In the genomic region with DNA sequence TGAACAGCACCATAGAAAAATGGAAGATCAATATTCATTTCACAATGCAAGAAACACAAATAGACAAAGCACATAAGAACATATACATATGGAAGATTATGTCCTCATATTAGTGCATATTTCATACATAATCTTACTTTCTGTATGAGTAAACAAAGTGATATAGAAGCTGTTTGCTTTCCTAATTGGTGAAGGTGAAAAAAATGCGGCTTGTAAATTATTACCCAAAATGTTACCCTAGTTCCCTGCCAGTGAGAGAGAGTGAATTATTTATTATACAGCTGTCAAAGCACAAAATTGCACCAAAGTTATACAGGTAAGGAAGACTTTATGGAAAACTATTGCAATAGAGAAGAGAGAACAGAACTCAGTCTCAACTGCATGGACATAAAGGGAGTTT, we compare ENCODE assay signal across 21 cellular contexts.
A peak's percentile ranks its signal among the peaks of the same experiment; 100 is the strongest.
DNase-seq lines count a peak whose midpoint lies in the region; ATAC-seq and TF ChIP-seq lines count a peak whose summit lies in the region.
"Had no signal": no experiment of that assay in that cellular context is flagged by ENCODE, and none has a peak within 500 bp of the region (broad histone marks: within the 10 kb centered on the region; RNA-seq: fewer than 3 reads in every experiment).

No MANE protein-coding gene starts in this region.

- H3K9me2 ChIP-seq in SU-DHL-6 (replicated peaks; ENCODE audit: insufficient read depth, low read length) (no peaks in the 10 kb centered on the region), Karpas-422 (replicated peaks; ENCODE audit: insufficient read depth, low read length) (no peaks in the 10 kb centered on the region)
- H3K9me2 ChIP-seq: SK-N-SH had no signal

- H3K4me1 ChIP-seq in osteoblast (ENCODE audit: insufficient read depth, low read length) (peaks cover 5% of the 10 kb centered on the region), Karpas-422 (ENCODE audit: low read length) (no peaks in the 10 kb centered on the region), tibial nerve (peaks cover 0 to 10% (median 0%) of the 10 kb centered on the region in 4 donors)
- H3K4me1 ChIP-seq: BE2C, Peyer's patch had no signal

- TF ChIP-seq CTCF in SU-DHL-6 (IDR thresholded peaks at IDR 0.05; ENCODE audit: insufficient read depth, low read length, poor library complexity, severe bottlenecking) (no peak), osteoblast (IDR thresholded peaks at IDR 0.05; ENCODE audit: extremely low read depth, low read depth, low read length) (no peak), tibial nerve (IDR thresholded peaks at IDR 0.05) (no peak)

- peak; percentile 54 for ATAC-seq in HG03066 (IDR thresholded peaks at IDR 0.05; ENCODE audit: low read depth, unreplicated experiment)

- H4K20me1 ChIP-seq in SU-DHL-6 (ENCODE audit: low read depth, low read length) = no peaks in the 10 kb centered on the region
- no peaks in the 10 kb centered on the region for H4K20me1 ChIP-seq in osteoblast (ENCODE audit: insufficient read depth, low read length)
- no peaks in the 10 kb centered on the region for H4K20me1 ChIP-seq in Karpas-422 (ENCODE audit: insufficient read depth, low read depth, low read length)

- TF ChIP-seq EP300 in tibial nerve (IDR thresholded peaks at IDR 0.05) = no peak

- H3K27ac ChIP-seq in SU-DHL-6 (ENCODE audit: low read depth, low read length) (no peak overlapping the region), cingulate gyrus (ENCODE audit: low read depth, low read length) (peak overlapping the region; percentile 30), osteoblast (ENCODE audit: low read depth, low read length) (peak overlapping the region; percentile 8), Karpas-422 (ENCODE audit: low read length) (no peak overlapping the region), tibial nerve (peak overlapping the region in 1 of 4 donors; percentile 67)
- H3K27ac ChIP-seq: KMS-11, Peyer's patch had no signal

- H3K79me2 ChIP-seq in SU-DHL-6 (ENCODE audit: insufficient read depth, low read length) = no peaks in the 10 kb centered on the region
- no peaks in the 10 kb centered on the region for H3K79me2 ChIP-seq in osteoblast (ENCODE audit: insufficient read depth, low read length)
- H3K79me2 ChIP-seq in Karpas-422 (ENCODE audit: low read length) = no peaks in the 10 kb centered on the region

- H3K4me2 ChIP-seq in SU-DHL-6 (ENCODE audit: low read depth, low read length, poor library complexity, severe bottlenecking) (no peak overlapping the region), osteoblast (ENCODE audit: insufficient read depth, low read length) (no peak overlapping the region), Karpas-422 (ENCODE audit: low read depth, low read length, poor library complexity, severe bottlenecking) (no peak overlapping the region)
- H3K4me2 ChIP-seq: KMS-11, SK-N-SH had no signal

- WGBS in tibial nerve, 2 donors = 83 to 85% methylated on average over 1 of the region's 1 CpG

- DNase-seq in osteoblast (ENCODE audit: insufficient read length, low spot score, missing footprints) (no peak), Karpas-422 (no peak), inferior parietal cortex (ENCODE audit: extremely low spot score) (no peak), tibial nerve (ENCODE audit: low spot score in 2 of 2) (no peak), nucleus accumbens (lab: John Stamatoyannopoulos, UW) (no peak)
- DNase-seq: 8988T, ACHN, BE2C, Calu3, DMS79 treated with DMSO at 0.1 percent for 48 hours, NCI-H1694 treated with DMSO at 0.1 percent for 48 hours, NCI-H2081, NCI-H2227 treated with DMSO at 0.1 percent for 48 hours, NCI-H526 treated with DMSO at 0.1 percent for 48 hours, Peyer's patch, SIG-M5, SK-N-SH had no signal

- H3K4me3 ChIP-seq in SU-DHL-6 (ENCODE audit: insufficient read depth, low read length, poor library complexity, severe bottlenecking) = no peak overlapping the region
- no peak overlapping the region for H3K4me3 ChIP-seq in osteoblast (ENCODE audit: insufficient read depth, low read length)
- H3K4me3 ChIP-seq in Karpas-422 (ENCODE audit: low read length) = no peak overlapping the region
- no peak overlapping the region for H3K4me3 ChIP-seq in tibial nerve
- H3K4me3 ChIP-seq: Peyer's patch had no signal

- no peaks in the 10 kb centered on the region for H3F3A ChIP-seq in SU-DHL-6 (ENCODE audit: insufficient read depth)

- H3K36me3 ChIP-seq in SU-DHL-6 (ENCODE audit: low read length) = no peaks in the 10 kb centered on the region
- no peaks in the 10 kb centered on the region for H3K36me3 ChIP-seq in osteoblast (ENCODE audit: insufficient read depth, low read length)
- no peaks in the 10 kb centered on the region for H3K36me3 ChIP-seq in Karpas-422 (ENCODE audit: insufficient read depth, low read length)
- no peaks in the 10 kb centered on the region for H3K36me3 ChIP-seq in tibial nerve
- H3K36me3 ChIP-seq: BE2C, Peyer's patch had no signal

- H3K9ac ChIP-seq in SU-DHL-6 (ENCODE audit: low read length) (no peak overlapping the region), Karpas-422 (ENCODE audit: low read length) (no peak overlapping the region)
- H3K9ac ChIP-seq: KMS-11, SK-N-SH had no signal

- H3K27me3 ChIP-seq in SU-DHL-6 (ENCODE audit: low read length) (no peaks in the 10 kb centered on the region), osteoblast (ENCODE audit: insufficient read depth, low read length) (no peaks in the 10 kb centered on the region), Karpas-422 (ENCODE audit: low read length) (no peaks in the 10 kb centered on the region), tibial nerve (no peaks in the 10 kb centered on the region)
- H3K27me3 ChIP-seq: BE2C, Peyer's patch had no signal

- H3K9me3 ChIP-seq in SU-DHL-6 (ENCODE audit: insufficient read depth, low read length) (peaks cover 9% of the 10 kb centered on the region; the same call in 1 of the 2 replicates), osteoblast (ENCODE audit: low read depth, low read length) (no peaks in the 10 kb centered on the region), Karpas-422 (ENCODE audit: low read length) (no peaks in the 10 kb centered on the region), tibial nerve (peaks cover 0 to 20% (median 0%) of the 10 kb centered on the region in 4 donors)
- H3K9me3 ChIP-seq: BE2C, SK-N-SH had no signal

- no peak for TF ChIP-seq POLR2A in tibial nerve (IDR thresholded peaks at IDR 0.05)

- H2AFZ ChIP-seq in SU-DHL-6 (ENCODE audit: low read depth, low read length, severe bottlenecking) (peak overlapping the region; percentile 41), osteoblast (ENCODE audit: low read length) (no peak overlapping the region), Karpas-422 (ENCODE audit: low read length) (no peak overlapping the region)

Comparison
In these comparisons a context has a peak if more than half of its experiments do, and no peak if none do; other contexts are left out.
1. H3K27ac ChIP-seq: peak in cingulate gyrus (single experiment) and osteoblast (single experiment); none in SU-DHL-6 (single experiment) and Karpas-422 (single experiment).